Comparison of ENCODE assay signal across 8 cellular contexts in genomic region chr1:23527889-23528244, GRCh38. TPM values are rescaled to one million over a fixed set of nuclear protein-coding genes. Genes with fewer than 3 reads are reported as not detected.
DNase-seq lines count a peak whose midpoint lies in the region; ATAC-seq, FAIRE-seq and TF ChIP-seq lines count a peak whose summit lies in the region.
"Not testable (repeated sequence)": the region's sequence is repeated elsewhere in the genome, so short reads cannot be mapped to it uniquely, and the experiment has no call there.

No MANE protein-coding gene starts in this region.

- CTCF ChIA-PET in CD8-positive, alpha-beta T cell (lab: Charles Lee): interaction anchor here (1.1 to 19.3 kb wide), 10 partner anchors 8 to 110 kb away, joined by 3 to 234 read pairs (median 6); no protein-coding TSS in a partner anchor
- CTCF ChIA-PET in HepG2 (lab: Yijun Ruan, JAX; ENCODE audit: low intra/inter-chr PET ratio, low total read pairs): not testable (repeated sequence)

- peak overlapping the region; percentile 74 for H3K27ac Mint-ChIP-seq in CD8-positive, alpha-beta T cell
- H3K27ac Mint-ChIP-seq in HFFc6: not testable (repeated sequence)
- peak overlapping the region; percentile 87 for H3K27ac Mint-ChIP-seq in activated T-cell treated with anti-CD3 and anti-CD28 coated beads, Interleukin-2, amount 50 U/mL, for 24 hours
- peak overlapping the region; percentile 76 for H3K27ac Mint-ChIP-seq in central memory CD8-positive, alpha-beta T cell (ENCODE audit: low read depth)

- not testable (repeated sequence) for TF ChIP-seq EP300 in HepG2 (IDR thresholded peaks at IDR 0.05; ENCODE audit: low read depth in 2 of 2, low read length in 2 of 2); HepG2 (CRISPR knock-in tag; IDR thresholded peaks at IDR 0.05; ENCODE audit: borderline replicate concordance); upper lobe of left lung (IDR thresholded peaks at IDR 0.05)

- peak; percentile 15 for TF ChIP-seq CTCF in CD8-positive, alpha-beta T cell (IDR thresholded peaks at IDR 0.05)
- 0 out of 2 replicates have a peak, but pooled peaks have one; percentile 34 for TF ChIP-seq CTCF in HFFc6 (IDR thresholded peaks at IDR 0.05)
- not testable (repeated sequence) for TF ChIP-seq CTCF in HepG2 (CRISPR knock-in tag; IDR thresholded peaks at IDR 0.05); neutrophil (IDR thresholded peaks at IDR 0.05); upper lobe of left lung (IDR thresholded peaks at IDR 0.05)

- not testable (repeated sequence) for TF ChIP-seq RAD21 in HepG2 (CRISPR knock-in tag; IDR thresholded peaks at IDR 0.05)

- H3K9me3 ChIP-seq in CD8-positive, alpha-beta T cell (ENCODE audit: low read length); SJCRH30 (replicated peaks); HepG2 (ENCODE audit: low read length); neutrophil; upper lobe of left lung: not testable (repeated sequence)

- peak overlapping the region; percentile 90; the same call in 1 of the 2 replicates for H3K4me2 ChIP-seq in HepG2 (ENCODE audit: low read depth, low read length)

- H3K27me3 ChIP-seq in CD8-positive, alpha-beta T cell (ENCODE audit: insufficient read depth, low read length); SJCRH30; HepG2 (ENCODE audit: control insufficient read depth in 1 of 2, insufficient read depth in 2 of 2, low read length in 2 of 2); neutrophil; upper lobe of left lung: not testable (repeated sequence)

- H3K79me2 ChIP-seq in HepG2 (ENCODE audit: insufficient read depth, low read length): not testable (repeated sequence)

- H3K4me1 ChIP-seq in CD8-positive, alpha-beta T cell (ENCODE audit: insufficient read depth, low read length): peaks cover 80% of the 10 kb centered on the region
- H3K4me1 ChIP-seq in SJCRH30 (peaks cover 64% of the 10 kb centered on the region), HepG2 (ENCODE audit: insufficient read depth, low read length) (peaks cover 58% of the 10 kb centered on the region), neutrophil (ENCODE audit: control insufficient read depth in 1 of 2, insufficient read depth in 1 of 2, low read depth in 1 of 2, low read length in 1 of 2) (peaks cover 98% of the 10 kb centered on the region in 2 experiments), upper lobe of left lung (peaks cover 37 to 77% (median 59%) of the 10 kb centered on the region in 4 donors)

- H3K27ac ChIP-seq in CD8-positive, alpha-beta T cell (ENCODE audit: low read depth, low read length): peak overlapping the region; percentile 11
- peak overlapping the region; percentile 90 for H3K27ac ChIP-seq in SJCRH30
- H3K27ac ChIP-seq in HepG2 (ENCODE audit: extremely low read length, insufficient read depth, low read length): not testable (repeated sequence)
- H3K27ac ChIP-seq in neutrophil: peak overlapping the region; percentile 92
- H3K27ac ChIP-seq in upper lobe of left lung: peak overlapping the region; percentile 56 to 82 (median 66)

- WGBS in HepG2 (ENCODE audit: low lambda C conversion rate): 99% methylated on average over 6 of the region's 6 CpGs
- WGBS in upper lobe of left lung, 2 donors: 51 to 63% methylated on average over 6 of the region's 6 CpGs

- not testable (repeated sequence) for H4K20me1 ChIP-seq in HepG2 (ENCODE audit: insufficient read depth, low read length)

- not testable (repeated sequence) for H3K9ac ChIP-seq in HepG2 (ENCODE audit: insufficient read depth, low read depth, low read length)

- H3K36me3 ChIP-seq in CD8-positive, alpha-beta T cell (ENCODE audit: insufficient read depth, low read length); SJCRH30; HepG2 (replicated peaks in 1 of 2; ENCODE audit: control insufficient read depth in 1 of 2, insufficient read depth in 2 of 2, low read length in 2 of 2); neutrophil; upper lobe of left lung: not testable (repeated sequence)

- not testable (repeated sequence) for FAIRE-seq in HepG2 (lab: Jason Lieb, UNC)

- H3K4me3 Mint-ChIP-seq in CD8-positive, alpha-beta T cell: peak overlapping the region; percentile 58
- H3K4me3 Mint-ChIP-seq in HFFc6: not testable (repeated sequence)
- peak overlapping the region; percentile 89 for H3K4me3 Mint-ChIP-seq in activated T-cell treated with anti-CD3 and anti-CD28 coated beads, Interleukin-2, amount 50 U/mL, for 24 hours
- peak overlapping the region; percentile 77 for H3K4me3 Mint-ChIP-seq in central memory CD8-positive, alpha-beta T cell

- H3K27me3 Mint-ChIP-seq in CD8-positive, alpha-beta T cell (ENCODE audit: low read depth); HFFc6 (ENCODE audit: insufficient read depth); activated T-cell treated with anti-CD3 and anti-CD28 coated beads, Interleukin-2, amount 50 U/mL, for 24 hours; central memory CD8-positive, alpha-beta T cell: not testable (repeated sequence)

- not testable (repeated sequence) for H2AFZ ChIP-seq in HepG2 (ENCODE audit: low read length)

- POLR2A ChIA-PET in CD8-positive, alpha-beta T cell (lab: Charles Lee): interaction anchor here (0.8 to 2.5 kb wide), 11 partner anchors 9 to 183 kb away, joined by 3 to 20 read pairs (median 5); partner anchors contain the start of genes HNRNPR and ID3
- POLR2A ChIA-PET in HepG2 (lab: Yijun Ruan, JAX): interaction anchor here (0.7 kb wide), 1 partner anchor 44 kb away, joined by 3 read pairs; the partner anchor contains the start of gene ASAP3

- not testable (repeated sequence) for H3K4me3 ChIP-seq in CD8-positive, alpha-beta T cell (ENCODE audit: low read depth, low read length); HepG2 (replicated peaks in 1 of 3; ENCODE audit: insufficient read depth in 1 of 3, low read depth in 2 of 3, low read length in 3 of 3)
- H3K4me3 ChIP-seq in SJCRH30 (peak overlapping the region; percentile 5), neutrophil (ENCODE audit: low read depth in 1 of 2, low read length in 1 of 2) (peak overlapping the region; percentile 83 to 89), upper lobe of left lung (peak overlapping the region in 1 of 4 donors; percentile 10)

- in situ Hi-C loops in HepG2 (cut with HindIII; ENCODE audit: extremely low pct_ligation_motif_present, low pct_unique_long_range_greater_than_20kb): not testable (repeated sequence)

- peak in 1 of 7 experiments; percentile 20 for DNase-seq in CD8-positive, alpha-beta T cell
- DNase-seq in HFFc6; SJCRH30; activated T-cell treated with anti-CD3 and anti-CD28 coated beads, Interleukin-2, amount 50 U/mL, for 24 hours; central memory CD8-positive, alpha-beta T cell (ENCODE audit: low spot score in 2 of 2); HepG2 (ENCODE audit: low spot score); upper lobe of left lung: not testable (repeated sequence)

- not testable (repeated sequence) for H3K9me3 Mint-ChIP-seq in CD8-positive, alpha-beta T cell; HFFc6; activated T-cell treated with anti-CD3 and anti-CD28 coated beads, Interleukin-2, amount 50 U/mL, for 24 hours; central memory CD8-positive, alpha-beta T cell

- TF ChIP-seq POLR2A in HepG2 (IDR thresholded peaks at IDR 0.05; ENCODE audit: insufficient read depth in 1 of 2, low read depth in 2 of 2, low read length in 2 of 2); upper lobe of left lung (IDR thresholded peaks at IDR 0.05): not testable (repeated sequence)

- intact Hi-C loops in CD8-positive, alpha-beta T cell (cut with DNase I, micrococcal nuclease): loop anchor here in 1 of 2 experiments (1.0 kb wide), 1 partner anchor 160 kb away; no protein-coding TSS in a partner anchor
- intact Hi-C loops in HepG2 (cut with micrococcal nuclease; ENCODE audit: unreplicated experiment): loop anchor here (1.0 kb wide), 1 partner anchor 7 kb away; no protein-coding TSS in a partner anchor

- peaks cover 79% of the 10 kb centered on the region for H3K4me1 Mint-ChIP-seq in CD8-positive, alpha-beta T cell (ENCODE audit: low read depth)
- peaks cover 46% of the 10 kb centered on the region for H3K4me1 Mint-ChIP-seq in HFFc6 (ENCODE audit: low read depth)
- H3K4me1 Mint-ChIP-seq in activated T-cell treated with anti-CD3 and anti-CD28 coated beads, Interleukin-2, amount 50 U/mL, for 24 hours (ENCODE audit: low read depth): peaks cover 76% of the 10 kb centered on the region
- peaks cover 76% of the 10 kb centered on the region for H3K4me1 Mint-ChIP-seq in central memory CD8-positive, alpha-beta T cell

- peak; percentile 22 for ATAC-seq in CD8-positive, alpha-beta T cell
- peak; percentile 17 for ATAC-seq in central memory CD8-positive, alpha-beta T cell (replicated peaks; ENCODE audit: extremely low read depth, poor library complexity, severe bottlenecking)
- not testable (repeated sequence) for ATAC-seq in HepG2; upper lobe of left lung (ENCODE audit: low FRiP score in 2 of 2)

- BruUV-seq in HepG2 (replicated peaks; lab: Mats Ljungman, UMichigan): not testable (repeated sequence)

- not testable (repeated sequence) for H3K36me3 Mint-ChIP-seq in CD8-positive, alpha-beta T cell; HFFc6 (ENCODE audit: low read depth); central memory CD8-positive, alpha-beta T cell (ENCODE audit: insufficient read depth)
- peaks cover 54% of the 10 kb centered on the region for H3K36me3 Mint-ChIP-seq in activated T-cell treated with anti-CD3 and anti-CD28 coated beads, Interleukin-2, amount 50 U/mL, for 24 hours (ENCODE audit: low read depth)

RNA-seq across cellular contexts. Expression of gene E2F2, which starts 3.2 kb away (rescaled TPM):
- total RNA-seq in CD8-positive, alpha-beta T cell: under 1 TPM; 0.19 to 0.38 TPM
- 1 to 10 TPM in 5 of 6 experiments, under 1 TPM in 1; 0.83 to 2.1 (median 1.9) TPM for total RNA-seq in HFFc6 (2021; fragmentation: NEBNext Ultra II Directional; extraction: Animal tissue kit (Norgen Biotek cat#: 25700))
- 33.5 and 43.2 TPM in 2 replicates for total RNA-seq in SJCRH30 (2014; rRNA removed; shearing (Covaris generic))
- total RNA-seq in HepG2 (2016; rRNA removed; fragmentation: Illumina TruSeq; extraction: Trizol): 5.7 and 6.6 TPM in 2 replicates
- total RNA-seq in HepG2 (2016; cell fraction: cytosol; rRNA removed; fragmentation: Illumina TruSeq; extraction: Trizol; ENCODE audit: low read depth): 1.1 and 1.3 TPM in 2 replicates
- 4.9 and 6.0 TPM in 2 replicates for total RNA-seq in HepG2 (2016; cell fraction: insoluble cytoplasmic fraction; rRNA removed; fragmentation: Illumina TruSeq; extraction: Trizol)
- total RNA-seq in HepG2 (2016; cell fraction: membrane; rRNA removed; fragmentation: Illumina TruSeq; extraction: Trizol): 2.6 TPM in 2 replicates
- total RNA-seq in HepG2 (2016; cell fraction: nucleus; rRNA removed; fragmentation: Illumina TruSeq; extraction: Trizol): 5.1 and 7.1 TPM in 2 replicates
- 0.50 and 0.65 TPM in 2 replicates for polyA plus RNA-seq in HepG2 (2011; rRNA removed)
- 0.29 and 0.35 TPM in 2 replicates for polyA plus RNA-seq in HepG2 (2011; cell fraction: cytosol; rRNA removed)
- polyA plus RNA-seq in HepG2 (2011; cell fraction: nucleus; rRNA removed): 1.9 TPM in 2 replicates
- polyA plus RNA-seq in HepG2 (2012): 0.63 and 1.4 TPM in 2 replicates
- 0.24 and 0.26 TPM in 2 replicates for polyA plus RNA-seq in HepG2 (2016; cell fraction: cytosol; fragmentation: Illumina TruSeq; extraction: Trizol; ENCODE audit: low read depth)
- polyA plus RNA-seq in HepG2 (2016; cell fraction: insoluble cytoplasmic fraction; fragmentation: Illumina TruSeq; extraction: Trizol; ENCODE audit: low read depth): 3.4 and 4.2 TPM in 2 replicates
- 0.62 and 0.69 TPM in 2 replicates for polyA plus RNA-seq in HepG2 (2016; cell fraction: membrane; fragmentation: Illumina TruSeq; extraction: Trizol; ENCODE audit: low read depth)
- 12.8 and 14.2 TPM in 2 replicates for polyA plus RNA-seq in HepG2 (2016; cell fraction: nucleus; fragmentation: Illumina TruSeq; extraction: Trizol; ENCODE audit: insufficient read depth, low read depth)
- 1.8 and 19.5 TPM in 2 replicates for polyA minus RNA-seq in HepG2 (2011; rRNA and poly(A)+ RNA removed; ENCODE audit: low replicate concordance)
- 0.79 and 1.1 TPM in 2 replicates for polyA minus RNA-seq in HepG2 (2011; cell fraction: cytosol; rRNA and poly(A)+ RNA removed)
- 0.87 and 1.3 TPM in 2 replicates for polyA minus RNA-seq in HepG2 (2011; cell fraction: nucleus; rRNA and poly(A)+ RNA removed)
- 1 to 10 TPM in 5 of 6 donors, under 1 TPM in 1; 0.69 to 1.9 (median 1.1) TPM for total RNA-seq in upper lobe of left lung

RNA-seq across cellular contexts. Expression of gene ID3, which starts 31.4 kb away (rescaled TPM):
- total RNA-seq in CD8-positive, alpha-beta T cell: 10 to 100 TPM; 44.2 to 48.1 TPM
- total RNA-seq in HFFc6 (2021; fragmentation: NEBNext Ultra II Directional; extraction: Animal tissue kit (Norgen Biotek cat#: 25700)): 100 to 1,000 TPM; 560 to 690 (median 604) TPM
- 332 and 336 TPM in 2 replicates for total RNA-seq in SJCRH30 (2014; rRNA removed; shearing (Covaris generic))
- total RNA-seq in HepG2 (2016; rRNA removed; fragmentation: Illumina TruSeq; extraction: Trizol): 67.8 and 115 TPM in 2 replicates
- 119 and 126 TPM in 2 replicates for total RNA-seq in HepG2 (2016; cell fraction: cytosol; rRNA removed; fragmentation: Illumina TruSeq; extraction: Trizol; ENCODE audit: low read depth)
- total RNA-seq in HepG2 (2016; cell fraction: insoluble cytoplasmic fraction; rRNA removed; fragmentation: Illumina TruSeq; extraction: Trizol): 65.6 and 120 TPM in 2 replicates
- total RNA-seq in HepG2 (2016; cell fraction: membrane; rRNA removed; fragmentation: Illumina TruSeq; extraction: Trizol): 79.8 and 82.4 TPM in 2 replicates
- 82.3 and 85.6 TPM in 2 replicates for total RNA-seq in HepG2 (2016; cell fraction: nucleus; rRNA removed; fragmentation: Illumina TruSeq; extraction: Trizol)
- 34.9 and 64.8 TPM in 2 replicates for polyA plus RNA-seq in HepG2 (2011; rRNA removed)
- 40.3 and 106 TPM in 2 replicates for polyA plus RNA-seq in HepG2 (2011; cell fraction: cytosol; rRNA removed)
- 50.4 and 124 TPM in 2 replicates for polyA plus RNA-seq in HepG2 (2011; cell fraction: nucleus; rRNA removed)
- 19.1 and 19.4 TPM in 2 replicates for polyA plus RNA-seq in HepG2 (2012)
- polyA plus RNA-seq in HepG2 (2016; cell fraction: cytosol; fragmentation: Illumina TruSeq; extraction: Trizol; ENCODE audit: low read depth): 19.4 and 20.9 TPM in 2 replicates
- polyA plus RNA-seq in HepG2 (2016; cell fraction: insoluble cytoplasmic fraction; fragmentation: Illumina TruSeq; extraction: Trizol; ENCODE audit: low read depth): 67.3 and 67.6 TPM in 2 replicates
- 27.8 and 28.9 TPM in 2 replicates for polyA plus RNA-seq in HepG2 (2016; cell fraction: membrane; fragmentation: Illumina TruSeq; extraction: Trizol; ENCODE audit: low read depth)
- polyA plus RNA-seq in HepG2 (2016; cell fraction: nucleus; fragmentation: Illumina TruSeq; extraction: Trizol; ENCODE audit: insufficient read depth, low read depth): 106 and 110 TPM in 2 replicates
- polyA minus RNA-seq in HepG2 (2011; rRNA and poly(A)+ RNA removed; ENCODE audit: low replicate concordance): 66.2 and 315 TPM in 2 replicates
- 18.4 and 43.5 TPM in 2 replicates for polyA minus RNA-seq in HepG2 (2011; cell fraction: cytosol; rRNA and poly(A)+ RNA removed)
- 53.5 and 115 TPM in 2 replicates for polyA minus RNA-seq in HepG2 (2011; cell fraction: nucleus; rRNA and poly(A)+ RNA removed)
- total RNA-seq in upper lobe of left lung: 100 to 1,000 TPM in 4 of 6 donors, 10 to 100 TPM in 2; 75.4 to 269 (median 135) TPM

RNA-seq across cellular contexts. Expression of gene ASAP3, which starts 43.9 kb away (rescaled TPM):
- 1 to 10 TPM in 1 of 2 experiments, under 1 TPM in 1; 0.81 to 1.0 TPM for total RNA-seq in CD8-positive, alpha-beta T cell
- 10 to 100 TPM in 4 of 6 experiments, 1 to 10 TPM in 2; 5.9 to 14.5 (median 12.3) TPM for total RNA-seq in HFFc6 (2021; fragmentation: NEBNext Ultra II Directional; extraction: Animal tissue kit (Norgen Biotek cat#: 25700))
- total RNA-seq in SJCRH30 (2014; rRNA removed; shearing (Covaris generic)): 19.7 and 24.0 TPM in 2 replicates
- total RNA-seq in HepG2 (2016; rRNA removed; fragmentation: Illumina TruSeq; extraction: Trizol) (28.6 and 37.0 TPM in 2 replicates), upper lobe of left lung (10 to 100 TPM; 29.5 to 47.2 (median 41.8) TPM)
- 2.7 and 3.4 TPM in 2 replicates for total RNA-seq in HepG2 (2016; cell fraction: cytosol; rRNA removed; fragmentation: Illumina TruSeq; extraction: Trizol; ENCODE audit: low read depth)
- 22.9 and 36.7 TPM in 2 replicates for total RNA-seq in HepG2 (2016; cell fraction: insoluble cytoplasmic fraction; rRNA removed; fragmentation: Illumina TruSeq; extraction: Trizol)
- 11.2 and 12.2 TPM in 2 replicates for total RNA-seq in HepG2 (2016; cell fraction: membrane; rRNA removed; fragmentation: Illumina TruSeq; extraction: Trizol)
- total RNA-seq in HepG2 (2016; cell fraction: nucleus; rRNA removed; fragmentation: Illumina TruSeq; extraction: Trizol): 38.3 and 42.3 TPM in 2 replicates
- 32.6 and 39.4 TPM in 2 replicates for polyA plus RNA-seq in HepG2 (2011; rRNA removed)
- 15.0 and 17.0 TPM in 2 replicates for polyA plus RNA-seq in HepG2 (2011; cell fraction: cytosol; rRNA removed)
- polyA plus RNA-seq in HepG2 (2011; cell fraction: nucleus; rRNA removed): 159 and 182 TPM in 2 replicates
- 11.8 and 19.4 TPM in 2 replicates for polyA plus RNA-seq in HepG2 (2012)
- 1.9 and 2.7 TPM in 2 replicates for polyA plus RNA-seq in HepG2 (2016; cell fraction: cytosol; fragmentation: Illumina TruSeq; extraction: Trizol; ENCODE audit: low read depth)
- polyA plus RNA-seq in HepG2 (2016; cell fraction: insoluble cytoplasmic fraction; fragmentation: Illumina TruSeq; extraction: Trizol; ENCODE audit: low read depth): 17.8 and 23.3 TPM in 2 replicates
- polyA plus RNA-seq in HepG2 (2016; cell fraction: membrane; fragmentation: Illumina TruSeq; extraction: Trizol; ENCODE audit: low read depth): 5.9 and 6.1 TPM in 2 replicates
- polyA plus RNA-seq in HepG2 (2016; cell fraction: nucleus; fragmentation: Illumina TruSeq; extraction: Trizol; ENCODE audit: insufficient read depth, low read depth): 81.5 and 89.0 TPM in 2 replicates
- 8.3 and 44.4 TPM in 2 replicates for polyA minus RNA-seq in HepG2 (2011; rRNA and poly(A)+ RNA removed; ENCODE audit: low replicate concordance)
- 11.9 and 18.9 TPM in 2 replicates for polyA minus RNA-seq in HepG2 (2011; cell fraction: cytosol; rRNA and poly(A)+ RNA removed)
- polyA minus RNA-seq in HepG2 (2011; cell fraction: nucleus; rRNA and poly(A)+ RNA removed): 19.4 and 24.2 TPM in 2 replicates
